In genomic region chr5:118891252-118891651, GRCh38 we compare ENCODE assay signal across 15 cellular contexts.
DNase-seq lines count a peak whose midpoint lies in the region; ATAC-seq lines count a peak whose summit lies in the region.
"Had no signal": no experiment of that assay in that cellular context is flagged by ENCODE, and none has a peak within 500 bp of the region (broad histone marks: within the 10 kb centered on the region; RNA-seq: fewer than 3 reads in every experiment).

No MANE protein-coding gene starts in this region.

- ATAC-seq in GM19395 (IDR thresholded peaks at IDR 0.05; ENCODE audit: unreplicated experiment) (peak; percentile 71), HG03520 (IDR thresholded peaks at IDR 0.05; ENCODE audit: unreplicated experiment) (no peak)

- peak; percentile 25 for DNase-seq in Ammon's horn (ENCODE audit: low spot score)
- peak; percentile 28 for DNase-seq in NCI-H1417 treated with DMSO at 0.1 percent for 48 hours (lab: John Stamatoyannopoulos, UW)
- DNase-seq in SHP77 treated with DMSO at 0.1 percent for 48 hours (lab: John Stamatoyannopoulos, UW): peak; percentile 36
- DNase-seq in mesenteric fat pad (ENCODE audit: low spot score): no peak
- DNase-seq in SK-N-DZ (ENCODE audit: low spot score): no peak
- no peak for DNase-seq in SW480 (ENCODE audit: low spot score)
- DNase-seq: activated CD4-positive, alpha-beta memory T cell treated with anti-CD3 and anti-CD28 coated beads, Interleukin-2, amount 10 ng/mL, durations not matched to agents 7 days and 5 days; dermis blood vessel endothelial cell; DMS53; MM.1S; NK-92 treated with Interleukin-12 subunit alpha and Interleukin-12 subunit beta, amount 100 ng/mL, for 24 hours; stimulated activated CD4-positive, alpha-beta T cell treated with anti-CD3 and anti-CD28 coated beads, Interleukin-2, amount 100 ng/mL, for 48 hours; tibial artery had no signal

Comparison
In these comparisons a context has a peak if more than half of its experiments do, and no peak if none do; other contexts are left out.
1. DNase-seq: peak in Ammon's horn (single experiment), NCI-H1417 treated with DMSO at 0.1 percent for 48 hours (single experiment) and SHP77 treated with DMSO at 0.1 percent for 48 hours (single experiment); none in mesenteric fat pad (single experiment), SK-N-DZ (single experiment) and SW480 (single experiment).